1 cellular context compared by ENCODE assay signal in genomic region chr10:125217986-125218675, GRCh38.
TF ChIP-seq lines count a peak whose summit lies in the region.

No MANE protein-coding gene starts in this region.

TF ChIP-seq in K562, 482 proteins besides CTCF, POLR2A, EP300 and RAD21 (continued from another document):
- TF ChIP-seq IRF1 (CRISPR knock-in tag; IDR thresholded peaks at IDR 0.05; ENCODE audit: borderline replicate concordance), result no peak
- TF ChIP-seq SPI1 (IDR thresholded peaks at IDR 0.05; ENCODE audit: borderline replicate concordance, low read depth, low read length), result no peak
